8 cellular contexts compared by ENCODE assay signal in the genomic region with DNA sequence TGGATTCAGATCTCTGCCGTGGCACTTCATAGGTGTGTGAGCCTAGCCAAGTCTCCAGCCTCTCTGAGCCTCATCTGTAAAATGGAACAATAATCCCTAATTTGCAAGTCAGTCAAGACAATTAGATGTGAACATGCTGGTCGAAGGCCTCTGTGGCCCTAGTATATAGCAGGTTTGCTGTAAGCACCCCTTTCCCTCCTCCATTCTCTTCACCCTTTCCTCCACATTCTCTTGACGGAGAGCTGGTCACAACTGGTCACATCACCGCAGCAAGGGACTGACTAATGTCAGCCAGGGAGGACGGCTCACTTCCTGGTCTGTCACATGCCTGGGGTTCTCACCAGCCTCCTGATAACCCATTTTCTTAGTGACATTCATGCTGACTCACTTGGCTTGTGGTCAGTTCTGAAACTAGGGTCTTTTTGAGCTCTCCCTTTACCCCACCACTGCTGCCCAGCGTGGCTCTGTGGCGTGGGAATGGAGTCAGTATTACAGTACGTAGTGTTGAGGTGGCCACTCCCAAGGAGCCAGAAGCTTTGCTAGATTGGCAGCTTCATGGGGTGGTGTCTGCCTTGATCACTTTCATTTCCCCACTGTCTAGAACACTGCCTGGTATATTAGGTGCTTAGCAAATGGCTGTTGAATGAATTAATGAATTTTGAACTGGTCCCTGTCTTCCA. TPM values are rescaled to one million over a fixed set of nuclear protein-coding genes. Genes with fewer than 3 reads are reported as not detected.
DNase-seq lines count a peak whose midpoint lies in the region; ATAC-seq and TF ChIP-seq lines count a peak whose summit lies in the region.

No MANE protein-coding gene starts in this region.

- H3K36me3 Mint-ChIP-seq in MCF 10A (ENCODE audit: insufficient read depth, unreplicated experiment), result peaks cover 77% of the 10 kb centered on the region
- H3K36me3 Mint-ChIP-seq in activated T-cell treated with anti-CD3 and anti-CD28 coated beads, Interleukin-2, amount 50 U/mL, for 4 hours (ENCODE audit: insufficient read depth), result peaks cover 11% of the 10 kb centered on the region
- H3K36me3 Mint-ChIP-seq in memory B cell, result peaks cover 21% of the 10 kb centered on the region

- no peaks in the 10 kb centered on the region for H3K9me3 ChIP-seq in breast epithelium

- no peaks in the 10 kb centered on the region for H3K4me1 ChIP-seq in breast epithelium

- intact Hi-C loops in MCF 10A (cut with micrococcal nuclease) (no loop called here), breast epithelium (cut with DNase I; ENCODE audit: low total_unique reads) (no loop called here)

- peaks cover 48% of the 10 kb centered on the region for H3K4me1 Mint-ChIP-seq in MCF 10A (ENCODE audit: insufficient read depth, unreplicated experiment)
- H3K4me1 Mint-ChIP-seq in activated T-cell treated with anti-CD3 and anti-CD28 coated beads, Interleukin-2, amount 50 U/mL, for 4 hours (ENCODE audit: low read depth), result peaks cover 17% of the 10 kb centered on the region
- peaks cover 27% of the 10 kb centered on the region for H3K4me1 Mint-ChIP-seq in memory B cell

- no peak overlapping the region for H3K4me3 ChIP-seq in breast epithelium

- no peaks in the 10 kb centered on the region for H3K27me3 ChIP-seq in breast epithelium

- no peak for TF ChIP-seq POLR2A in breast epithelium (IDR thresholded peaks at IDR 0.05)

- CTCF ChIA-PET in MCF 10A (lab: Yijun Ruan, JAX), result interaction anchor here (0.6 to 2.0 kb wide), 8 partner anchors 11 to 167 kb away, joined by 3 to 15 read pairs (median 3); partner anchors contain the start of gene DUSP1

- H3K27ac ChIP-seq in breast epithelium, result no peak overlapping the region

- DNase-seq in MCF 10A (ENCODE audit: unreplicated experiment) (no peak), breast epithelium (ENCODE audit: low spot score in 2 of 2) (no peak), memory B cell (ENCODE audit: low spot score in 2 of 2) (no peak), DMS79 (lab: John Stamatoyannopoulos, UW) (no peak), ecto neural progenitor cell (ENCODE audit: low spot score) (no peak)
- no peak for DNase-seq in activated T-cell treated with anti-CD3 and anti-CD28 coated beads, Interleukin-2, amount 50 U/mL, for 4 hours

- H3K4me3 Mint-ChIP-seq in MCF 10A (ENCODE audit: unreplicated experiment), result no peak overlapping the region
- no peak overlapping the region for H3K4me3 Mint-ChIP-seq in activated T-cell treated with anti-CD3 and anti-CD28 coated beads, Interleukin-2, amount 50 U/mL, for 4 hours
- no peak overlapping the region for H3K4me3 Mint-ChIP-seq in memory B cell

- no peaks in the 10 kb centered on the region for H3K36me3 ChIP-seq in breast epithelium

- no peak for TF ChIP-seq CTCF in MCF 10A (IDR thresholded peaks at IDR 0.05; ENCODE audit: unreplicated experiment)
- TF ChIP-seq CTCF in breast epithelium (IDR thresholded peaks at IDR 0.05), result no peak

- H3K9me3 Mint-ChIP-seq in MCF 10A (ENCODE audit: unreplicated experiment), result no peaks in the 10 kb centered on the region
- H3K9me3 Mint-ChIP-seq in activated T-cell treated with anti-CD3 and anti-CD28 coated beads, Interleukin-2, amount 50 U/mL, for 4 hours, result no peaks in the 10 kb centered on the region
- no peaks in the 10 kb centered on the region for H3K9me3 Mint-ChIP-seq in memory B cell

- ATAC-seq in HG03095 (IDR thresholded peaks at IDR 0.05; ENCODE audit: unreplicated experiment) (peak; percentile 76), memory B cell (ENCODE audit: low read depth) (peak; percentile 68), HG03469 (IDR thresholded peaks at IDR 0.05; ENCODE audit: unreplicated experiment) (no peak)
- ATAC-seq in activated T-cell treated with anti-CD3 and anti-CD28 coated beads, Interleukin-2, amount 50 U/mL, for 4 hours, result peak; percentile 55 to 70

- H3K27ac Mint-ChIP-seq in MCF 10A (ENCODE audit: low read depth, unreplicated experiment) (peak overlapping the region; percentile 79), memory B cell (peak overlapping the region; percentile 82)

- H3K27me3 Mint-ChIP-seq in MCF 10A (ENCODE audit: insufficient read depth, unreplicated experiment) (no peaks in the 10 kb centered on the region), memory B cell (no peaks in the 10 kb centered on the region)
- H3K27me3 Mint-ChIP-seq in activated T-cell treated with anti-CD3 and anti-CD28 coated beads, Interleukin-2, amount 50 U/mL, for 4 hours (ENCODE audit: low read depth), result no peaks in the 10 kb centered on the region

- BruUV-seq in MCF 10A (replicated peaks; lab: Mats Ljungman, UMichigan), result no TSS peak

- POLR2A ChIA-PET in MCF 10A (lab: Yijun Ruan, JAX), result interaction anchor here (0.6 to 4.6 kb wide), 9 partner anchors 9 to 116 kb away, joined by 3 to 33 read pairs (median 4); no protein-coding TSS in a partner anchor

RNA-seq across cellular contexts. Expression of gene ERGIC1, which starts 47.8 kb away (rescaled TPM):
- total RNA-seq in MCF 10A (2022) (257 and 292 TPM in 2 replicates), breast epithelium (100 to 1,000 TPM in 1 of 3 donors, 10 to 100 TPM in 2; 86.6 to 139 (median 95.2) TPM)
- total RNA-seq in activated T-cell treated with anti-CD3 and anti-CD28 coated beads, Interleukin-2, amount 50 U/mL, for 4 hours, result 10 to 100 TPM; 28.7 to 36.3 (median 32.1) TPM
